ENCODE assay signal across 10 cellular contexts in the genomic region with DNA sequence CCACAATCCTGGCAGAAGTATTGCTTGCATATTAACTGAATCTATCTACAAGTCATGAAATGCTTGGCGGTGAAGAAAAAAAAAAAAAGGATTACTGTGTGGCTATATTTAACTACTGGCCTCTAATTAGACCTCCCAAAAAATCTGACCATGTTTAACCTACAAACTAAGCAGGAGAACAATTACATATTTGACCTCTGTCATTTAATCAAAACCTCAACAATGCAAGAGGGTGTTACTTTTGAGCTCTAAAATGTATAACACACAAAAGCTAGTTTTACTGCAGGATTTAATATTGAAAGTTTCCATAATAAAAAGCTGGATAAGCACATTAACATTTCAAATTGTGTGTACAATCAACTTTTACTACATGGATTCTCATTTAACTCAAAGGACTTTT. TPM values are rescaled to one million over a fixed set of nuclear protein-coding genes. Genes with fewer than 3 reads are reported as not detected.
DNase-seq lines count a peak whose midpoint lies in the region; ATAC-seq and TF ChIP-seq lines count a peak whose summit lies in the region.
"Had no signal": no experiment of that assay in that cellular context is flagged by ENCODE, and none has a peak within 500 bp of the region (broad histone marks: within the 10 kb centered on the region; RNA-seq: fewer than 3 reads in every experiment).

No MANE protein-coding gene starts in this region.

- peak overlapping the region; percentile 97 for H3K27ac Mint-ChIP-seq in CD8-positive, alpha-beta T cell
- peak overlapping the region; percentile 86 for H3K27ac Mint-ChIP-seq in natural killer cell

- peaks cover 18% of the 10 kb centered on the region for H3K4me1 ChIP-seq in CD8-positive, alpha-beta T cell (ENCODE audit: insufficient read depth, low read length)
- peaks cover 24% of the 10 kb centered on the region; the same call in 1 of the 2 replicates for H3K4me1 ChIP-seq in HUES6 (ENCODE audit: control insufficient read depth, insufficient read depth, low read length)
- no peaks in the 10 kb centered on the region for H3K4me1 ChIP-seq in ascending aorta
- no peaks in the 10 kb centered on the region for H3K4me1 ChIP-seq in prostate gland (replicated peaks)

- peak overlapping the region; percentile 95 for H3K4me3 Mint-ChIP-seq in CD8-positive, alpha-beta T cell
- H3K4me3 Mint-ChIP-seq in natural killer cell, result peak overlapping the region; percentile 93

- CTCF ChIA-PET in CD8-positive, alpha-beta T cell (lab: Charles Lee), result interaction anchor here (0.7 to 0.8 kb wide), 2 partner anchors 103 to 109 kb away, joined by 3 read pairs; no protein-coding TSS in a partner anchor

- no peaks in the 10 kb centered on the region for H3K9me3 ChIP-seq in CD8-positive, alpha-beta T cell (ENCODE audit: low read length)
- H3K9me3 ChIP-seq in HUES6 (ENCODE audit: control insufficient read depth, insufficient read depth, low read depth, low read length) (no peaks in the 10 kb centered on the region), ascending aorta (no peaks in the 10 kb centered on the region), prostate gland (no peaks in the 10 kb centered on the region)

- peak overlapping the region; percentile 54 for H3K4me3 ChIP-seq in CD8-positive, alpha-beta T cell (ENCODE audit: low read depth, low read length)
- H3K4me3 ChIP-seq in HUES6 (ENCODE audit: low read depth, low read length), result peak overlapping the region; percentile 72
- H3K4me3 ChIP-seq in ascending aorta, result peak overlapping the region; percentile 48 to 64
- no peak overlapping the region for H3K4me3 ChIP-seq in prostate gland

- no peaks in the 10 kb centered on the region for H3K36me3 ChIP-seq in CD8-positive, alpha-beta T cell (ENCODE audit: insufficient read depth, low read length)
- H3K36me3 ChIP-seq in HUES6 (ENCODE audit: control insufficient read depth, insufficient read depth, low read length) (no peaks in the 10 kb centered on the region), ascending aorta (no peaks in the 10 kb centered on the region), prostate gland (no peaks in the 10 kb centered on the region)

- H3K27me3 Mint-ChIP-seq in CD8-positive, alpha-beta T cell (ENCODE audit: low read depth), result no peaks in the 10 kb centered on the region
- peaks cover 0 to 7% of the 10 kb centered on the region in 2 donors for H3K27me3 Mint-ChIP-seq in natural killer cell (ENCODE audit: low read depth in 2 of 2)

- ATAC-seq in CD8-positive, alpha-beta T cell, result no peak
- no peak for ATAC-seq in natural killer cell
- no peak for ATAC-seq in HG03108 (IDR thresholded peaks at IDR 0.05; ENCODE audit: unreplicated experiment)
- ATAC-seq in GM21528 (IDR thresholded peaks at IDR 0.05; ENCODE audit: low FRiP score, unreplicated experiment), result no peak
- ATAC-seq in HG03280 (IDR thresholded peaks at IDR 0.05; ENCODE audit: unreplicated experiment), result no peak
- ATAC-seq: HCT116 had no signal

- TF ChIP-seq POLR2A in prostate gland (IDR thresholded peaks at IDR 0.05), result no peak

- H3K27ac ChIP-seq in CD8-positive, alpha-beta T cell (ENCODE audit: low read depth, low read length), result peak overlapping the region; percentile 94
- H3K27ac ChIP-seq in HUES6 (ENCODE audit: low read depth, low read length), result no peak overlapping the region
- no peak overlapping the region for H3K27ac ChIP-seq in ascending aorta
- H3K27ac ChIP-seq in prostate gland, result no peak overlapping the region

- POLR2A ChIA-PET in CD8-positive, alpha-beta T cell (lab: Charles Lee), result interaction anchor here (1.3 kb wide), 1 partner anchor 1292 kb away, joined by 3 read pairs; no protein-coding TSS in a partner anchor

- WGBS in prostate gland, result 36% methylated on average over 1 of the region's 1 CpG

- H3K27me3 ChIP-seq in CD8-positive, alpha-beta T cell (ENCODE audit: insufficient read depth, low read length), result no peaks in the 10 kb centered on the region
- no peaks in the 10 kb centered on the region; the same call in 1 of the 2 replicates for H3K27me3 ChIP-seq in HUES6 (ENCODE audit: control insufficient read depth, insufficient read depth, low read length)
- H3K27me3 ChIP-seq in ascending aorta, result no peaks in the 10 kb centered on the region
- H3K27me3 ChIP-seq in prostate gland (replicated peaks; ENCODE audit: insufficient read depth), result no peaks in the 10 kb centered on the region

- peaks cover 43% of the 10 kb centered on the region for H3K4me1 Mint-ChIP-seq in CD8-positive, alpha-beta T cell (ENCODE audit: low read depth)
- peaks cover 27 to 29% of the 10 kb centered on the region in 2 donors for H3K4me1 Mint-ChIP-seq in natural killer cell

- intact Hi-C loops in CD8-positive, alpha-beta T cell (cut with DNase I, micrococcal nuclease), result loop anchor here (10.0 kb wide), 3 partner anchors 91 to 411 kb away; partner anchors contain the start of gene GPR174 (in 1 of the 2)
- intact Hi-C loops in ascending aorta (cut with DNase I), result no loop called here
- intact Hi-C loops in natural killer cell (cut with micrococcal nuclease), result no loop called here
- intact Hi-C loops in prostate gland (cut with DNase I), result no loop called here

- DNase-seq in CD8-positive, alpha-beta T cell, result no peak
- DNase-seq in ascending aorta (ENCODE audit: low spot score in 2 of 2), result no peak
- no peak for DNase-seq in natural killer cell
- DNase-seq in prostate gland (ENCODE audit: low spot score), result no peak
- DNase-seq: NCI-H187 treated with DMSO at 0.1 percent for 48 hours had no signal

- H3K9me3 Mint-ChIP-seq in CD8-positive, alpha-beta T cell, result no peaks in the 10 kb centered on the region
- no peaks in the 10 kb centered on the region for H3K9me3 Mint-ChIP-seq in natural killer cell

- peaks cover 38% of the 10 kb centered on the region for H3K36me3 Mint-ChIP-seq in CD8-positive, alpha-beta T cell
- H3K36me3 Mint-ChIP-seq in natural killer cell, result no peaks in the 10 kb centered on the region

- no peak for TF ChIP-seq CTCF in CD8-positive, alpha-beta T cell (IDR thresholded peaks at IDR 0.05)
- TF ChIP-seq CTCF in ascending aorta (IDR thresholded peaks at IDR 0.05) (no peak), natural killer cell (IDR thresholded peaks at IDR 0.05) (no peak), prostate gland (IDR thresholded peaks at IDR 0.05) (no peak)

- H3K9ac ChIP-seq in HUES6 (ENCODE audit: low read length), result no peak overlapping the region

RNA-seq across cellular contexts. Expression of gene ITM2A, which starts 1.5 kb away (rescaled TPM):
- total RNA-seq in CD8-positive, alpha-beta T cell, result 100 to 1,000 TPM; 123 to 125 TPM
- total RNA-seq in ascending aorta (20.4 TPM), natural killer cell (10 to 100 TPM; 34.7 to 72.5 (median 64.8) TPM), prostate gland (10 to 100 TPM; 22.4 to 23.0 TPM)

Comparison
In these comparisons a context has a peak if more than half of its experiments do, and no peak if none do; other contexts are left out.
1. H3K4me3 ChIP-seq: peak in CD8-positive, alpha-beta T cell (single experiment), HUES6 (single experiment) and ascending aorta (2 of 2); none in prostate gland (0 of 2).
2. intact Hi-C loops: an anchor here in CD8-positive, alpha-beta T cell (10.0 kb wide); none called in ascending aorta, natural killer cell and prostate gland.